Comparison of ENCODE assay signal across 2 cellular contexts in the genomic region with DNA sequence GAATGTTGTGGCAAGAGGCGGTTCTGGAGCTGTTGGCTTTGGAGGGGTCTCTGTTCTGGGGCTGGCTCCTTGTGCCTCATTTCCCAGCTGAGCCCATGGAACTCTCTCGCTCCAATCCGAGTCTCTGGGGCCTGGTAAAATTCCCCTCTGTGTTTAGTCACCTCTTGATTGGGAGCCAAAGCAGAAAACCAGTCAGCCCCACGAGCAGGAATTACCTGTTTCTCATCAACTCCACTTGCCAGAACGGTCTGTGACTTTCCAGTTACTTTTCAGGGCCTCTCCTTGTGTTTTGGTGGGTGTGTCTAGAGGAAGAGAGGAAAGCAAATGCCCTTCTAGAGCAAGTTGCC.
TF ChIP-seq lines count a peak whose summit lies in the region.

No MANE protein-coding gene starts in this region.

TF ChIP-seq in GM12878, 131 proteins besides CTCF, POLR2A, EP300 and RAD21 (continues in another document):
- TF ChIP-seq NFYA (IDR thresholded peaks at IDR 0.05; ENCODE audit: borderline replicate concordance, low read depth, low read length) = no peak
- TF ChIP-seq, protein P1, sequence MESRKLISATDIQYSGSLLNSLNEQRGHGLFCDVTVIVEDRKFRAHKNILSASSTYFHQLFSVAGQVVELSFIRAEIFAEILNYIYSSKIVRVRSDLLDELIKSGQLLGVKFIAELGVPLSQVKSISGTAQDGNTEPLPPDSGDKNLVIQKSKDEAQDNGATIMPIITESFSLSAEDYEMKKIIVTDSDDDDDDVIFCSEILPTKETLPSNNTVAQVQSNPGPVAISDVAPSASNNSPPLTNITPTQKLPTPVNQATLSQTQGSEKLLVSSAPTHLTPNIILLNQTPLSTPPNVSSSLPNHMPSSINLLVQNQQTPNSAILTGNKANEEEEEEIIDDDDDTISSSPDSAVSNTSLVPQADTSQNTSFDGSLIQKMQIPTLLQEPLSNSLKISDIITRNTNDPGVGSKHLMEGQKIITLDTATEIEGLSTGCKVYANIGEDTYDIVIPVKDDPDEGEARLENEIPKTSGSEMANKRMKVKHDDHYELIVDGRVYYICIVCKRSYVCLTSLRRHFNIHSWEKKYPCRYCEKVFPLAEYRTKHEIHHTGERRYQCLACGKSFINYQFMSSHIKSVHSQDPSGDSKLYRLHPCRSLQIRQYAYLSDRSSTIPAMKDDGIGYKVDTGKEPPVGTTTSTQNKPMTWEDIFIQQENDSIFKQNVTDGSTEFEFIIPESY (IDR thresholded peaks at IDR 0.05) = no peak
- TF ChIP-seq, protein P2, sequence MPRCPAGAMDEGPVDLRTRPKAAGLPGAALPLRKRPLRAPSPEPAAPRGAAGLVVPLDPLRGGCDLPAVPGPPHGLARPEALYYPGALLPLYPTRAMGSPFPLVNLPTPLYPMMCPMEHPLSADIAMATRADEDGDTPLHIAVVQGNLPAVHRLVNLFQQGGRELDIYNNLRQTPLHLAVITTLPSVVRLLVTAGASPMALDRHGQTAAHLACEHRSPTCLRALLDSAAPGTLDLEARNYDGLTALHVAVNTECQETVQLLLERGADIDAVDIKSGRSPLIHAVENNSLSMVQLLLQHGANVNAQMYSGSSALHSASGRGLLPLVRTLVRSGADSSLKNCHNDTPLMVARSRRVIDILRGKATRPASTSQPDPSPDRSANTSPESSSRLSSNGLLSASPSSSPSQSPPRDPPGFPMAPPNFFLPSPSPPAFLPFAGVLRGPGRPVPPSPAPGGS (IDR thresholded peaks at IDR 0.05; ENCODE audit: borderline replicate concordance, insufficient read depth, low read depth, low read length, poor library complexity, severe bottlenecking) = no peak
- TF ChIP-seq, protein P3, sequence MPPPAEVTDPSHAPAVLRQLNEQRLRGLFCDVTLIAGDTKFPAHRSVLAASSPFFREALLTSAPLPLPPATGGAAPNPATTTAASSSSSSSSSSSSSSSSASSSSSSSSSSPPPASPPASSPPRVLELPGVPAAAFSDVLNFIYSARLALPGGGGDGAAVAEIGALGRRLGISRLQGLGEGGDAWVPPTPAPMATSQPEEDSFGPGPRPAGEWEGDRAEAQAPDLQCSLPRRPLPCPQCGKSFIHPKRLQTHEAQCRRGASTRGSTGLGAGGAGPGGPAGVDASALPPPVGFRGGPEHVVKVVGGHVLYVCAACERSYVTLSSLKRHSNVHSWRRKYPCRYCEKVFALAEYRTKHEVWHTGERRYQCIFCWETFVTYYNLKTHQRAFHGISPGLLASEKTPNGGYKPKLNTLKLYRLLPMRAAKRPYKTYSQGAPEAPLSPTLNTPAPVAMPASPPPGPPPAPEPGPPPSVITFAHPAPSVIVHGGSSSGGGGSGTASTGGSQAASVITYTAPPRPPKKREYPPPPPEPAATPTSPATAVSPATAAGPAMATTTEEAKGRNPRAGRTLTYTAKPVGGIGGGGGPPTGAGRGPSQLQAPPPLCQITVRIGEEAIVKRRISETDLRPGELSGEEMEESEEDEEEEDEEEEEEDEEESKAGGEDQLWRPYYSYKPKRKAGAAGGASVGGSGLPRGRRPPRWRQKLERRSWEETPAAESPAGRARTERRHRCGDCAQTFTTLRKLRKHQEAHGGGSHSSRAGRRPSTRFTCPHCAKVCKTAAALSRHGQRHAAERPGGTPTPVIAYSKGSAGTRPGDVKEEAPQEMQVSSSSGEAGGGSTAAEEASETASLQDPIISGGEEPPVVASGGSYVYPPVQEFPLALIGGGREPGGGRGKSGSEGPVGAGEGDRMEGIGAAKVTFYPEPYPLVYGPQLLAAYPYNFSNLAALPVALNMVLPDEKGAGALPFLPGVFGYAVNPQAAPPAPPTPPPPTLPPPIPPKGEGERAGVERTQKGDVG (CRISPR knock-in tag; IDR thresholded peaks at IDR 0.05) = no peak
- no peak for TF ChIP-seq CREB1 (IDR thresholded peaks at IDR 0.05; ENCODE audit: low read depth)
- TF ChIP-seq CEBPB (IDR thresholded peaks at IDR 0.05; ENCODE audit: borderline replicate concordance in 1 of 2, low read depth in 2 of 2, low read length in 2 of 2) = no peak
- TF ChIP-seq FOS (IDR thresholded peaks at IDR 0.05; ENCODE audit: borderline replicate concordance, extremely low read depth, insufficient read length) = no peak
- TF ChIP-seq CHD2 (IDR thresholded peaks at IDR 0.05; ENCODE audit: borderline replicate concordance, low read depth, low read length) = no peak
- TF ChIP-seq, protein P4, sequence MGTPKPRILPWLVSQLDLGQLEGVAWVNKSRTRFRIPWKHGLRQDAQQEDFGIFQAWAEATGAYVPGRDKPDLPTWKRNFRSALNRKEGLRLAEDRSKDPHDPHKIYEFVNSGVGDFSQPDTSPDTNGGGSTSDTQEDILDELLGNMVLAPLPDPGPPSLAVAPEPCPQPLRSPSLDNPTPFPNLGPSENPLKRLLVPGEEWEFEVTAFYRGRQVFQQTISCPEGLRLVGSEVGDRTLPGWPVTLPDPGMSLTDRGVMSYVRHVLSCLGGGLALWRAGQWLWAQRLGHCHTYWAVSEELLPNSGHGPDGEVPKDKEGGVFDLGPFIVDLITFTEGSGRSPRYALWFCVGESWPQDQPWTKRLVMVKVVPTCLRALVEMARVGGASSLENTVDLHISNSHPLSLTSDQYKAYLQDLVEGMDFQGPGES (IDR thresholded peaks at IDR 0.05) = no peak
- no peak for TF ChIP-seq ETV6 (conservative IDR thresholded peaks at IDR 0.05 in 1 of 2, IDR thresholded peaks at IDR 0.05 in 1 of 2; ENCODE audit: borderline replicate concordance in 1 of 2, low read depth in 1 of 2)
- no peak for TF ChIP-seq NFXL1 (IDR thresholded peaks at IDR 0.05; ENCODE audit: borderline replicate concordance)
- no peak for TF ChIP-seq SMAD1 (IDR thresholded peaks at IDR 0.05; ENCODE audit: low read depth, partially characterized antibody)
- TF ChIP-seq TARDBP (IDR thresholded peaks at IDR 0.05; ENCODE audit: borderline replicate concordance) = no peak
- TF ChIP-seq ATF7 (IDR thresholded peaks at IDR 0.05; ENCODE audit: low read depth) = no peak
- TF ChIP-seq RUNX3 (IDR thresholded peaks at IDR 0.05; ENCODE audit: low read length) = no peak
- TF ChIP-seq MYB (IDR thresholded peaks at IDR 0.05; ENCODE audit: borderline replicate concordance, low read depth, low read length) = no peak
- TF ChIP-seq, protein P5, sequence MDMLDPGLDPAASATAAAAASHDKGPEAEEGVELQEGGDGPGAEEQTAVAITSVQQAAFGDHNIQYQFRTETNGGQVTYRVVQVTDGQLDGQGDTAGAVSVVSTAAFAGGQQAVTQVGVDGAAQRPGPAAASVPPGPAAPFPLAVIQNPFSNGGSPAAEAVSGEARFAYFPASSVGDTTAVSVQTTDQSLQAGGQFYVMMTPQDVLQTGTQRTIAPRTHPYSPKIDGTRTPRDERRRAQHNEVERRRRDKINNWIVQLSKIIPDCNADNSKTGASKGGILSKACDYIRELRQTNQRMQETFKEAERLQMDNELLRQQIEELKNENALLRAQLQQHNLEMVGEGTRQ (IDR thresholded peaks at IDR 0.05; ENCODE audit: borderline replicate concordance, low read depth, low read length) = no peak
- TF ChIP-seq, protein P6, sequence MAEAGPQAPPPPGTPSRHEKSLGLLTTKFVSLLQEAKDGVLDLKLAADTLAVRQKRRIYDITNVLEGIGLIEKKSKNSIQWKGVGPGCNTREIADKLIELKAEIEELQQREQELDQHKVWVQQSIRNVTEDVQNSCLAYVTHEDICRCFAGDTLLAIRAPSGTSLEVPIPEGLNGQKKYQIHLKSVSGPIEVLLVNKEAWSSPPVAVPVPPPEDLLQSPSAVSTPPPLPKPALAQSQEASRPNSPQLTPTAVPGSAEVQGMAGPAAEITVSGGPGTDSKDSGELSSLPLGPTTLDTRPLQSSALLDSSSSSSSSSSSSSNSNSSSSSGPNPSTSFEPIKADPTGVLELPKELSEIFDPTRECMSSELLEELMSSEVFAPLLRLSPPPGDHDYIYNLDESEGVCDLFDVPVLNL (IDR thresholded peaks at IDR 0.05; ENCODE audit: low read depth, low read length) = no peak

TF ChIP-seq in HepG2, 621 proteins besides CTCF, POLR2A, EP300 and RAD21:
- TF ChIP-seq DR1 (CRISPR knock-in tag; IDR thresholded peaks at IDR 0.05) (0 out of 2 replicates have a peak, but pooled peaks have one; percentile 8), MBD4 (IDR thresholded peaks at IDR 0.05; ENCODE audit: borderline replicate concordance, low read length) (no peak), MTF2 (CRISPR knock-in tag; IDR thresholded peaks at IDR 0.05; ENCODE audit: borderline replicate concordance) (peak; percentile 70; the same call in 1 of the 2 replicates), MEIS1 (CRISPR knock-in tag; IDR thresholded peaks at IDR 0.05; ENCODE audit: borderline replicate concordance) (0 out of 2 replicates have a peak, but pooled peaks have one; percentile 28), ERF (CRISPR knock-in tag; IDR thresholded peaks at IDR 0.05) (peak; percentile 25; the same call in 1 of the 2 replicates)
